In genomic region chr3:107999215-107999775, GRCh38 we compare ENCODE assay signal across 13 cellular contexts.
A peak's percentile ranks its signal among the peaks of the same experiment; 100 is the strongest.
DNase-seq lines count a peak whose midpoint lies in the region; ATAC-seq and TF ChIP-seq lines count a peak whose summit lies in the region.
"Had no signal": no experiment of that assay in that cellular context is flagged by ENCODE, and none has a peak within 500 bp of the region (broad histone marks: within the 10 kb centered on the region; RNA-seq: fewer than 3 reads in every experiment).

No MANE protein-coding gene starts in this region.

- H2AK5ac ChIP-seq in mesenchymal stem cell (ENCODE audit: low read length, severe bottlenecking) = no peak overlapping the region

- no peak overlapping the region for H2BK120ac ChIP-seq in mesenchymal stem cell (ENCODE audit: low read depth, low read length)

- H3K14ac ChIP-seq in mesenchymal stem cell (ENCODE audit: low read length in 2 of 2) = no peak overlapping the region

- intact Hi-C loops in left cardiac atrium (cut with DNase I) = no loop called here

- H3K27ac ChIP-seq in endodermal cell (ENCODE audit: low read depth, low read length) (no peak overlapping the region), mesenchymal stem cell (ENCODE audit: low read length, poor library complexity, severe bottlenecking) (peak overlapping the region; percentile 60)
- H3K27ac ChIP-seq: BLaER1, ovary had no signal

- DNase-seq in ELR (ENCODE audit: low read depth) (peak; percentile 78), NT2/D1 (ENCODE audit: low read depth, low spot score) (peak; percentile 63), endodermal cell (no peak), mesenchymal stem cell (no peak), left cardiac atrium (no peak)
- DNase-seq in activated T-cell treated with anti-CD3 and anti-CD28 coated beads, Interleukin-2, amount 50 U/mL, for 72 hours = no peak
- DNase-seq: activated CD4-positive, alpha-beta T cell treated with anti-CD3 and anti-CD28 coated beads, Interleukin-2, amount 50 U/mL, for 4 hours; activated gamma-delta T cell; NCI-H1436; ovary had no signal

- peaks cover 2% of the 10 kb centered on the region for H3K4me1 ChIP-seq in NT2/D1 (ENCODE audit: insufficient read depth, insufficient read length)
- H3K4me1 ChIP-seq in endodermal cell (ENCODE audit: control insufficient read depth, insufficient read depth, low read length) = peaks cover 9% of the 10 kb centered on the region
- H3K4me1 ChIP-seq in mesenchymal stem cell (ENCODE audit: control insufficient read depth, insufficient read depth, low read depth, low read length) = no peaks in the 10 kb centered on the region

- no peaks in the 10 kb centered on the region for H3K36me3 Mint-ChIP-seq in endodermal cell (ENCODE audit: low read depth)
- no peaks in the 10 kb centered on the region for H3K36me3 Mint-ChIP-seq in activated T-cell treated with anti-CD3 and anti-CD28 coated beads, Interleukin-2, amount 50 U/mL, for 72 hours (ENCODE audit: insufficient read depth in 2 of 2)

- H2BK12ac ChIP-seq in mesenchymal stem cell (ENCODE audit: low read length in 2 of 2) = no peak overlapping the region

- peak overlapping the region; percentile 82 for H3K27ac Mint-ChIP-seq in endodermal cell
- no peak overlapping the region for H3K27ac Mint-ChIP-seq in activated T-cell treated with anti-CD3 and anti-CD28 coated beads, Interleukin-2, amount 50 U/mL, for 72 hours

- H3K27me3 Mint-ChIP-seq in endodermal cell (ENCODE audit: insufficient read depth) = peaks cover 8% of the 10 kb centered on the region
- H3K27me3 Mint-ChIP-seq in activated T-cell treated with anti-CD3 and anti-CD28 coated beads, Interleukin-2, amount 50 U/mL, for 72 hours (ENCODE audit: low read depth) = no peaks in the 10 kb centered on the region

- no peak overlapping the region for H3K23ac ChIP-seq in mesenchymal stem cell (ENCODE audit: low read length in 2 of 2)

- H3K4me3 Mint-ChIP-seq in endodermal cell = no peak overlapping the region
- H3K4me3 Mint-ChIP-seq in activated T-cell treated with anti-CD3 and anti-CD28 coated beads, Interleukin-2, amount 50 U/mL, for 72 hours = no peak overlapping the region

- no peak overlapping the region for H2AFZ ChIP-seq in mesenchymal stem cell (ENCODE audit: low read depth, low read length)

- H3K4me1 Mint-ChIP-seq in endodermal cell = peaks cover 22% of the 10 kb centered on the region
- no peaks in the 10 kb centered on the region for H3K4me1 Mint-ChIP-seq in activated T-cell treated with anti-CD3 and anti-CD28 coated beads, Interleukin-2, amount 50 U/mL, for 72 hours (ENCODE audit: low read depth)

- H3K4ac ChIP-seq in mesenchymal stem cell (ENCODE audit: low read depth in 1 of 2, low read length in 2 of 2) = no peak overlapping the region

- no peaks in the 10 kb centered on the region for H3K9me3 Mint-ChIP-seq in endodermal cell
- no peaks in the 10 kb centered on the region for H3K9me3 Mint-ChIP-seq in activated T-cell treated with anti-CD3 and anti-CD28 coated beads, Interleukin-2, amount 50 U/mL, for 72 hours

- H4K8ac ChIP-seq in mesenchymal stem cell (ENCODE audit: low read length) = no peak overlapping the region

- H3K9me3 ChIP-seq in NT2/D1 (ENCODE audit: insufficient read depth, low read length) = no peaks in the 10 kb centered on the region
- H3K9me3 ChIP-seq in endodermal cell (ENCODE audit: control insufficient read depth, low read length) = no peaks in the 10 kb centered on the region
- H3K9me3 ChIP-seq in mesenchymal stem cell (ENCODE audit: control insufficient read depth, low read length) = no peaks in the 10 kb centered on the region
- H3K9me3 ChIP-seq: BLaER1, ovary had no signal

- H3K4me3 ChIP-seq in NT2/D1 (ENCODE audit: insufficient read length, low read depth) = no peak overlapping the region
- no peak overlapping the region for H3K4me3 ChIP-seq in endodermal cell (ENCODE audit: low read length)
- no peak overlapping the region for H3K4me3 ChIP-seq in mesenchymal stem cell (ENCODE audit: insufficient read depth in 1 of 2, low read depth in 1 of 2, low read length in 2 of 2)
- H3K4me3 ChIP-seq: BLaER1, ovary had no signal

- H4K91ac ChIP-seq in mesenchymal stem cell (ENCODE audit: low read length) = no peak overlapping the region

- H3K18ac ChIP-seq in mesenchymal stem cell (ENCODE audit: low read depth in 1 of 2, low read length in 2 of 2) = no peak overlapping the region

- H3K36me3 ChIP-seq in NT2/D1 (ENCODE audit: insufficient read depth, insufficient read length, low read length) = no peaks in the 10 kb centered on the region
- no peaks in the 10 kb centered on the region for H3K36me3 ChIP-seq in endodermal cell (ENCODE audit: control insufficient read depth, insufficient read depth, low read length)
- H3K36me3 ChIP-seq in mesenchymal stem cell (ENCODE audit: control insufficient read depth in 1 of 2, insufficient read depth in 2 of 2, low read depth in 1 of 2, low read length in 2 of 2) = no peaks in the 10 kb centered on the region
- H3K36me3 ChIP-seq: BLaER1, ovary had no signal

- H3K79me1 ChIP-seq in mesenchymal stem cell (replicated peaks; ENCODE audit: low read length, poor library complexity, severe bottlenecking) = no peaks in the 10 kb centered on the region

- ATAC-seq in HG03025 (IDR thresholded peaks at IDR 0.05; ENCODE audit: low FRiP score, unreplicated experiment) (no peak), left cardiac atrium (no peak), GM21528 (IDR thresholded peaks at IDR 0.05; ENCODE audit: low FRiP score, unreplicated experiment) (no peak)
- no peak for ATAC-seq in activated T-cell treated with anti-CD3 and anti-CD28 coated beads, Interleukin-2, amount 50 U/mL, for 72 hours (replicated peaks in 1 of 2)

- peak; percentile 37 for TF ChIP-seq CTCF in endodermal cell (conservative IDR thresholded peaks at IDR 0.05)

- no peak overlapping the region for H3K4me2 ChIP-seq in mesenchymal stem cell (ENCODE audit: low read length, poor library complexity, severe bottlenecking)
- H3K4me2 ChIP-seq: BLaER1 had no signal

- no peak overlapping the region for H2BK5ac ChIP-seq in mesenchymal stem cell (ENCODE audit: low read depth, low read length, poor library complexity, severe bottlenecking)

- H3K27me3 ChIP-seq in NT2/D1 (ENCODE audit: insufficient read depth, insufficient read length) = no peaks in the 10 kb centered on the region
- peaks cover 7% of the 10 kb centered on the region for H3K27me3 ChIP-seq in endodermal cell (ENCODE audit: control insufficient read depth, insufficient read depth, low read length, poor library complexity, severe bottlenecking)
- no peaks in the 10 kb centered on the region for H3K27me3 ChIP-seq in mesenchymal stem cell (ENCODE audit: control insufficient read depth in 1 of 2, insufficient read depth in 1 of 2, low read length in 2 of 2)
- H3K27me3 ChIP-seq: BLaER1, ovary had no signal

- no peak overlapping the region for H3K9ac ChIP-seq in NT2/D1 (ENCODE audit: insufficient read length, low read depth)
- H3K9ac ChIP-seq in endodermal cell (ENCODE audit: extremely low read depth, low read length, poor library complexity, severe bottlenecking) = no peak overlapping the region
- no peak overlapping the region for H3K9ac ChIP-seq in mesenchymal stem cell (ENCODE audit: low read length)
- H3K9ac ChIP-seq: BLaER1 had no signal

- WGBS in endodermal cell (ENCODE audit: insufficient coverage in 1 of 2, insufficient read length in 1 of 2), 2 experiments = 81 to 92% methylated on average over 1 to 5 of the region's 5 CpGs
- WGBS in mesenchymal stem cell = 88% methylated on average over 5 of the region's 5 CpGs

- no peak overlapping the region for H2BK15ac ChIP-seq in mesenchymal stem cell (ENCODE audit: low read depth, poor library complexity, severe bottlenecking)

Comparison
In these comparisons a context has a peak if more than half of its experiments do, and no peak if none do; other contexts are left out.
1. DNase-seq: peak in ELR (single experiment) and NT2/D1 (single experiment); none in endodermal cell (single experiment), mesenchymal stem cell (single experiment), left cardiac atrium (single experiment) and activated T-cell treated with anti-CD3 and anti-CD28 coated beads, Interleukin-2, amount 50 U/mL, for 72 hours (0 of 2).